ENCODE assay signal across 28 cellular contexts in genomic region chr2:221374234-221374633, GRCh38.
"Had no signal": no experiment of that assay in that cellular context is flagged by ENCODE, and none has a peak within 500 bp of the region (broad histone marks: within the 10 kb centered on the region; RNA-seq: fewer than 3 reads in every experiment).

No MANE protein-coding gene starts in this region.

- H3K27me3 ChIP-seq: testis, thyroid gland, tibial nerve, transverse colon, upper lobe of left lung, upper lobe of right lung, uterus, vagina had no signal

- DNase-seq: stimulated activated CD4-positive, alpha-beta T cell treated with anti-CD3 and anti-CD28 coated beads, Interleukin-2, amount 100 ng/mL, for 24 hours; stimulated activated CD4-positive, alpha-beta T cell treated with anti-CD3 and anti-CD28 coated beads, Interleukin-2, amount 100 ng/mL, for 48 hours; stimulated activated CD4-positive, alpha-beta T cell treated with anti-CD3 and anti-CD28 coated beads, Interleukin-4, amount 100 ng/mL, for 1 hour; stimulated activated CD4-positive, alpha-beta T cell treated with anti-CD3 and anti-CD28 coated beads, Interleukin-4, amount 100 ng/mL, for 24 hours; stimulated activated CD4-positive, alpha-beta T cell treated with anti-CD3 and anti-CD28 coated beads, Interleukin-4, amount 100 ng/mL, for 4 hours; stimulated activated CD8-positive, alpha-beta memory T cell treated with anti-CD3 and anti-CD28 coated beads, Interleukin-4, amount 100 ng/mL, for 48 hours; stimulated activated naive CD4-positive, alpha-beta T cell; stimulated activated naive CD4-positive, alpha-beta T cell treated with Interleukin-2 at 50 U/mL for 16 hours; stimulated activated naive CD8-positive, alpha-beta T cell treated with anti-CD3 and anti-CD28 coated beads, Interleukin-15, Interleukin-2, amounts not matched to agents 100 U/mL and 50 U/mL, for 24 hours; stomach; substantia nigra; testis; thyroid gland; tibial artery; transverse colon; trophoblast cell; upper lobe of left lung; upper lobe of right lung; uterus had no signal

- ATAC-seq: stimulated activated effector memory CD8-positive, alpha-beta T cell treated with anti-CD3 and anti-CD28 coated beads, Interleukin-12 subunit alpha, Interleukin-12 subunit beta, amount 100 ng/mL, for 72 hours; stimulated activated memory B cell treated with anti-CD40 and anti-IgM and Interleukin-4, amounts not matched to agents 10 μg/mL and 1 μg/mL and 100 μg/mL, for 72 hours; stimulated activated naive CD8-positive, alpha-beta T cell treated with anti-CD3 and anti-CD28 coated beads, Interleukin-15, Interleukin-2, amounts not matched to agents 100 U/mL and 50 U/mL, for 24 hours; upper lobe of right lung had no signal

- H3K9me3 ChIP-seq: stomach, suprapubic skin, testis, thoracic aorta, thyroid gland, tibial artery, tibial nerve, transverse colon, upper lobe of left lung, upper lobe of right lung, uterus, vagina had no signal

- H3K4me3 ChIP-seq: stomach, suprapubic skin, testis, thoracic aorta, thyroid gland, tibial artery, tibial nerve, transverse colon, upper lobe of left lung, upper lobe of right lung, uterus, vagina had no signal

- H3K4me1 ChIP-seq: stomach, testis, thyroid gland, tibial artery, tibial nerve, transverse colon, upper lobe of left lung, upper lobe of right lung, uterus, vagina had no signal

- H3K36me3 ChIP-seq: stomach, suprapubic skin, thoracic aorta, thyroid gland, tibial artery, tibial nerve, transverse colon, upper lobe of left lung, upper lobe of right lung, uterus, vagina had no signal

- H3K27ac Mint-ChIP-seq: stimulated activated effector memory CD8-positive, alpha-beta T cell treated with anti-CD3 and anti-CD28 coated beads, Interleukin-12 subunit alpha, Interleukin-12 subunit beta, amount 100 ng/mL, for 72 hours; stimulated activated memory B cell treated with anti-CD40 and anti-IgM and Interleukin-4, amounts not matched to agents 10 μg/mL and 1 μg/mL and 100 μg/mL, for 72 hours; stimulated activated naive CD8-positive, alpha-beta T cell treated with anti-CD3 and anti-CD28 coated beads, Interleukin-15, Interleukin-2, amounts not matched to agents 100 ng/mL and 50 ng/mL, for 24 hours; type B pancreatic cell had no signal

- H3K9me3 Mint-ChIP-seq: stimulated activated effector memory CD8-positive, alpha-beta T cell treated with anti-CD3 and anti-CD28 coated beads, Interleukin-12 subunit alpha, Interleukin-12 subunit beta, amount 100 ng/mL, for 72 hours had no signal

- H3K4me3 Mint-ChIP-seq: stimulated activated effector memory CD8-positive, alpha-beta T cell treated with anti-CD3 and anti-CD28 coated beads, Interleukin-12 subunit alpha, Interleukin-12 subunit beta, amount 100 ng/mL, for 72 hours; stimulated activated memory B cell treated with anti-CD40 and anti-IgM and Interleukin-4, amounts not matched to agents 10 μg/mL and 1 μg/mL and 100 μg/mL, for 72 hours; stimulated activated naive CD8-positive, alpha-beta T cell treated with anti-CD3 and anti-CD28 coated beads, Interleukin-15, Interleukin-2, amounts not matched to agents 100 ng/mL and 50 ng/mL, for 24 hours; type B pancreatic cell had no signal

- H3K27ac ChIP-seq: stomach, suprapubic skin, testis, thoracic aorta, thyroid gland, tibial artery, tibial nerve, transverse colon, upper lobe of left lung, upper lobe of right lung, uterus, vagina had no signal

- H3K36me3 Mint-ChIP-seq: stimulated activated effector memory CD8-positive, alpha-beta T cell treated with anti-CD3 and anti-CD28 coated beads, Interleukin-12 subunit alpha, Interleukin-12 subunit beta, amount 100 ng/mL, for 72 hours; stimulated activated memory B cell treated with anti-CD40 and anti-IgM and Interleukin-4, amounts not matched to agents 10 μg/mL and 1 μg/mL and 100 μg/mL, for 72 hours; type B pancreatic cell had no signal

- FAIRE-seq: urothelium cell line had no signal

- H3K4me1 Mint-ChIP-seq: stimulated activated memory B cell treated with anti-CD40 and anti-IgM and Interleukin-4, amounts not matched to agents 10 μg/mL and 1 μg/mL and 100 μg/mL, for 72 hours had no signal
